Comparison of ENCODE assay signal across 9 cellular contexts in the genomic region with DNA sequence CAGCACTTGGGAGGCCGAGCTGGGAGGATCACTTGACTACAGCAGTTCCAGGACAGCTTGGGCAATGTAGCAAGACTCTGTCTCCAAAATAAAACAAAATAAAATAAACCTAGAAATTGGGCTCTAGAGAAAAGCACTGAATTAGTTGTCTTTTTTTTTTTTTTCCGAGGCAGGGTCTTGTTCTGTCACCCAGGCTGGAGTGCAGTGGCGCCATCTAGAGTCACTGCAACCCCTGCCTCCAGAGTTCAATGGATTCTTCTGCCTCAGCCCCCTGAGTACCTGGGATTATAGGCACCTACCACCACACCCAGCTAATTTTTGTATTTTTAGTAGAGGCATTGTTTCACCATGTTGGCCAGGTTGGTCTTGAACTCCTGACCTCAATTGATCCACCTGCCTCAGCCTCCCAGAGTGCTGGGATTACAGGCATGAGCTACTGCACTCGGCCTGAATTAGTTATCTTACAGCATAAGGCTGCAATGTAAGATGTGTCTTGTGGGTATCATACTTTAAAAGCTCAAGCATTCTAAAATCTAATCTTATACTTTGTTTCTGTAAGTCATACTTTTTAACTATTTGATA. TPM values are rescaled to one million over a fixed set of nuclear protein-coding genes. Genes with fewer than 3 reads are reported as not detected.
A peak's percentile ranks its signal among the peaks of the same experiment; 100 is the strongest.
DNase-seq lines count a peak whose midpoint lies in the region; ATAC-seq and TF ChIP-seq lines count a peak whose summit lies in the region.
"Had no signal": no experiment of that assay in that cellular context is flagged by ENCODE, and none has a peak within 500 bp of the region (broad histone marks: within the 10 kb centered on the region; RNA-seq: fewer than 3 reads in every experiment).

No MANE protein-coding gene starts in this region.

- H4K20me1 ChIP-seq in neural progenitor cell (ENCODE audit: low read depth), result no peaks in the 10 kb centered on the region

- H3K9me3 ChIP-seq in WERI-Rb-1 (ENCODE audit: severe bottlenecking) (no peaks in the 10 kb centered on the region), neural progenitor cell (ENCODE audit: low read depth) (no peaks in the 10 kb centered on the region)

- no peaks in the 10 kb centered on the region for H3K4me1 Mint-ChIP-seq in neural progenitor cell

- H3K9me3 Mint-ChIP-seq in neural progenitor cell, result no peaks in the 10 kb centered on the region

- no peaks in the 10 kb centered on the region for H3F3A ChIP-seq in neural progenitor cell (ENCODE audit: low read depth)

- H3K4me3 Mint-ChIP-seq in neural progenitor cell, result no peak overlapping the region

- H3K27ac ChIP-seq in WERI-Rb-1, result no peak overlapping the region
- H3K27ac ChIP-seq in dorsolateral prefrontal cortex, result no peak overlapping the region
- H3K27ac ChIP-seq in neural progenitor cell, result no peak overlapping the region

- no peaks in the 10 kb centered on the region for H3K27me3 ChIP-seq in WERI-Rb-1 (ENCODE audit: insufficient read depth, low read depth, severe bottlenecking)
- H3K27me3 ChIP-seq in dorsolateral prefrontal cortex, result peaks cover 0 to 8% (median 0%) of the 10 kb centered on the region in 45 donors
- peaks cover 14% of the 10 kb centered on the region for H3K27me3 ChIP-seq in neural progenitor cell

- no peak overlapping the region for H3K27ac Mint-ChIP-seq in neural progenitor cell

- H2AFZ ChIP-seq in neural progenitor cell (replicated peaks), result no peak overlapping the region

- no peak overlapping the region for H3K9ac ChIP-seq in neural progenitor cell

- H3K4me3 ChIP-seq in WERI-Rb-1 (ENCODE audit: low read depth, low read length) (no peak overlapping the region), dorsolateral prefrontal cortex (no peak overlapping the region), neural progenitor cell (no peak overlapping the region)

- H3K79me2 ChIP-seq in neural progenitor cell (ENCODE audit: low read depth), result no peaks in the 10 kb centered on the region

- H3K27me3 Mint-ChIP-seq in neural progenitor cell (ENCODE audit: insufficient read depth, low read depth), result peaks cover 4% of the 10 kb centered on the region

- H3K36me3 ChIP-seq in WERI-Rb-1 (no peaks in the 10 kb centered on the region), neural progenitor cell (no peaks in the 10 kb centered on the region)

- peak; percentile 10 to 58 (median 24) for DNase-seq in stimulated activated naive CD4-positive, alpha-beta T cell (lab: John Stamatoyannopoulos, UW)
- DNase-seq in stimulated activated naive CD4-positive, alpha-beta T cell treated with Interleukin-2 at 50 U/mL for 16 hours (lab: John Stamatoyannopoulos, UW), result no peak
- peak; percentile 33 for DNase-seq in WERI-Rb-1
- no peak for DNase-seq in dorsolateral prefrontal cortex
- DNase-seq in neural progenitor cell (ENCODE audit: low spot score), result peak; percentile 39
- DNase-seq in AML-193 (lab: John Stamatoyannopoulos, UW), result no peak

- peak; percentile 49 for TF ChIP-seq CTCF in WERI-Rb-1 (IDR thresholded peaks at IDR 0.05; ENCODE audit: low read depth, low read length)
- peak in 45 of 56 donors; percentile 18 to 65 (median 36) for TF ChIP-seq CTCF in dorsolateral prefrontal cortex (IDR thresholded peaks at IDR 0.05 in 54 of 56, conservative IDR thresholded peaks at IDR 0.05 in 2 of 56; ENCODE audit: low read depth in 1 of 56, partially characterized antibody in 56 of 56)
- TF ChIP-seq CTCF in neural progenitor cell (IDR thresholded peaks at IDR 0.05), result peak; percentile 71

- intact Hi-C loops in dorsolateral prefrontal cortex (cut with DNase I), result no loop called here

- H3K4me2 ChIP-seq in neural progenitor cell, result no peak overlapping the region

- H3K4me1 ChIP-seq in neural progenitor cell, result no peaks in the 10 kb centered on the region

- H3K36me3 Mint-ChIP-seq in neural progenitor cell, result no peaks in the 10 kb centered on the region

- ATAC-seq in HG03095 (IDR thresholded peaks at IDR 0.05; ENCODE audit: unreplicated experiment) (no peak), HG03342 (IDR thresholded peaks at IDR 0.05; ENCODE audit: unreplicated experiment) (no peak)

RNA-seq across cellular contexts. Expression of gene MEIG1, which starts 12.8 kb away (rescaled TPM):
- 1 to 10 TPM in 70 of 120 experiments, under 1 TPM in 5, not detected in 45; 0.68 to 5.1 (median 1.8) TPM for total RNA-seq in dorsolateral prefrontal cortex
- total RNA-seq in neural progenitor cell (ENCODE audit: low replicate concordance), result not detected in 2 replicates
- total RNA-seq: dermis microvascular lymphatic vessel endothelial cell had no signal

RNA-seq across cellular contexts. Expression of gene DCLRE1C, which starts 18.1 kb away (rescaled TPM):
- total RNA-seq in dorsolateral prefrontal cortex, result 10 to 100 TPM in 43 of 120 experiments, 1 to 10 TPM in 77; 4.4 to 22.8 (median 8.8) TPM
- 4.5 and 5.3 TPM in 2 replicates for total RNA-seq in neural progenitor cell (ENCODE audit: low replicate concordance)

Comparison
In these comparisons a context has a peak if more than half of its experiments do, and no peak if none do; other contexts are left out.
1. DNase-seq: peak in stimulated activated naive CD4-positive, alpha-beta T cell (6 of 6), WERI-Rb-1 (single experiment) and neural progenitor cell (single experiment); none in stimulated activated naive CD4-positive, alpha-beta T cell treated with Interleukin-2 at 50 U/mL for 16 hours (single experiment), dorsolateral prefrontal cortex (0 of 10) and AML-193 (0 of 2).
2. Peak in every context shown above with its lines, with median percentiles within 50 percentile points of each other: CTCF ChIP-seq.